ENCODE assay signal across 12 cellular contexts in the genomic region with DNA sequence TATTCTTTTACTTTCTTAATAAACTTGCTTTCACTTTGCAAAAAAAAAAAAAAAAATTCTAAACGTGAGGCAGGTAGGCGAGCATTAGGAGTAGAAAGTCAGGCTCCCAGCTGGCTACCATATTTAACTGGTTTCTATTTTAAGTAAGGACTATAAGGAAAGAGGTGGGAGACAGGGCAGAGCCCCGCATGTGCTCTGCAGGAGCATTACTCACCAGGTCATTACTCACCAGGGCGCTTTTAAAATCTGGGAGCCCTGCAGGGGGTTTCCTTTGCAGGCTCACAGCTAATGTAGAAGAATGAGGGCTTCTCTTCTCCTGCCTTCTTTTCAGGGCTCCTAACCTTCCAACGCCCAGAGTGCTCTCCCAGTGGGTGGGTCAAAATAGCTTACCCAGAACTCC.
DNase-seq lines count a peak whose midpoint lies in the region; ATAC-seq and TF ChIP-seq lines count a peak whose summit lies in the region.
"Had no signal": no experiment of that assay in that cellular context is flagged by ENCODE, and none has a peak within 500 bp of the region (broad histone marks: within the 10 kb centered on the region; RNA-seq: fewer than 3 reads in every experiment).

No MANE protein-coding gene starts in this region.

- H3K4me1 Mint-ChIP-seq in stimulated activated naive B cell treated with anti-CD40 and anti-IgM and Interleukin-4, amounts not matched to agents 10 μg/mL and 1 μg/mL and 100 μg/mL, for 72 hours = peaks cover 4 to 9% of the 10 kb centered on the region in 2 donors
- H3K4me1 Mint-ChIP-seq: activated naive CD4-positive, alpha-beta T cell treated with anti-CD3 and anti-CD28 coated beads, Interleukin-2, amount 50 U/mL, for 24 hours had no signal

- no peak overlapping the region for H3K4me3 ChIP-seq in HEK293 (ENCODE audit: low read depth, low read length)

- POLR2A ChIA-PET in HEK293 (lab: Yijun Ruan, JAX) = interaction anchor here (0.7 to 1.0 kb wide), 2 partner anchors 9 to 18 kb away, joined by 3 to 4 read pairs; a partner anchor contains a TSS

- no peaks in the 10 kb centered on the region for H3K9me3 ChIP-seq in HEK293 (ENCODE audit: control insufficient read depth, insufficient read depth, low read depth, low read length)

- H3K36me3 ChIP-seq in HEK293 (ENCODE audit: control insufficient read depth in 2 of 2, insufficient read depth in 1 of 2, low read length in 2 of 2) = no peaks in the 10 kb centered on the region

- H3K9me3 Mint-ChIP-seq in stimulated activated naive B cell treated with anti-CD40 and anti-IgM and Interleukin-4, amounts not matched to agents 10 μg/mL and 1 μg/mL and 100 μg/mL, for 72 hours = no peaks in the 10 kb centered on the region
- H3K9me3 Mint-ChIP-seq: activated naive CD4-positive, alpha-beta T cell treated with anti-CD3 and anti-CD28 coated beads, Interleukin-2, amount 50 U/mL, for 24 hours; naive thymus-derived CD8-positive, alpha-beta T cell had no signal

- TF ChIP-seq CTCF in HEK293 (tag by site-specific recombination; IDR thresholded peaks at IDR 0.05) = no peak

- CTCF ChIA-PET in HEK293 (lab: Yijun Ruan, JAX) = interaction anchor here (0.9 to 2.4 kb wide), 4 partner anchors 9 to 391 kb away, joined by 3 to 15 read pairs (median 4); no protein-coding TSS in a partner anchor

- DNase-seq in AG08396 (ENCODE audit: low spot score) = peak; percentile 45
- peak; percentile 40 for DNase-seq in T1000 (lab: John Stamatoyannopoulos, UW)
- peak; percentile 72 for DNase-seq in iris pigment epithelial cell (ENCODE audit: low read depth)
- no peak for DNase-seq in stimulated activated naive B cell treated with anti-CD40 and anti-IgM and Interleukin-4, amounts not matched to agents 10 μg/mL and 1 μg/mL and 100 μg/mL, for 72 hours
- no peak for DNase-seq in NCI-H510A (lab: John Stamatoyannopoulos, UW)
- DNase-seq: DND-41; naive thymus-derived CD8-positive, alpha-beta T cell; NCI-H2081 treated with DMSO at 0.1 percent for 48 hours had no signal

- ATAC-seq in GM18517 (IDR thresholded peaks at IDR 0.05; ENCODE audit: unreplicated experiment) (no peak), HG03045 (IDR thresholded peaks at IDR 0.05; ENCODE audit: unreplicated experiment) (no peak)
- ATAC-seq in stimulated activated naive B cell treated with anti-CD40 and anti-IgM and Interleukin-4, amounts not matched to agents 10 μg/mL and 1 μg/mL and 100 μg/mL, for 72 hours (replicated peaks) = no peak
- ATAC-seq: naive thymus-derived CD8-positive, alpha-beta T cell had no signal

- no peak overlapping the region for H3K27ac ChIP-seq in HEK293 (ENCODE audit: extremely low read depth, low read depth, low read length)

- no peaks in the 10 kb centered on the region for H3K36me3 Mint-ChIP-seq in stimulated activated naive B cell treated with anti-CD40 and anti-IgM and Interleukin-4, amounts not matched to agents 10 μg/mL and 1 μg/mL and 100 μg/mL, for 72 hours
- H3K36me3 Mint-ChIP-seq: activated naive CD4-positive, alpha-beta T cell treated with anti-CD3 and anti-CD28 coated beads, Interleukin-2, amount 50 U/mL, for 24 hours; naive thymus-derived CD8-positive, alpha-beta T cell had no signal

- no peak overlapping the region for H3K4me3 Mint-ChIP-seq in stimulated activated naive B cell treated with anti-CD40 and anti-IgM and Interleukin-4, amounts not matched to agents 10 μg/mL and 1 μg/mL and 100 μg/mL, for 72 hours
- H3K4me3 Mint-ChIP-seq: activated naive CD4-positive, alpha-beta T cell treated with anti-CD3 and anti-CD28 coated beads, Interleukin-2, amount 50 U/mL, for 24 hours; naive thymus-derived CD8-positive, alpha-beta T cell had no signal

- H3K27me3 Mint-ChIP-seq in stimulated activated naive B cell treated with anti-CD40 and anti-IgM and Interleukin-4, amounts not matched to agents 10 μg/mL and 1 μg/mL and 100 μg/mL, for 72 hours = peaks cover 0 to 6% of the 10 kb centered on the region in 2 donors
- H3K27me3 Mint-ChIP-seq: activated naive CD4-positive, alpha-beta T cell treated with anti-CD3 and anti-CD28 coated beads, Interleukin-2, amount 50 U/mL, for 24 hours had no signal

- H3K4me1 ChIP-seq in HEK293 (ENCODE audit: control insufficient read depth, insufficient read depth, low read length) = peaks cover 4% of the 10 kb centered on the region; the same call in 1 of the 2 replicates

- no peak overlapping the region for H3K27ac Mint-ChIP-seq in stimulated activated naive B cell treated with anti-CD40 and anti-IgM and Interleukin-4, amounts not matched to agents 10 μg/mL and 1 μg/mL and 100 μg/mL, for 72 hours
- H3K27ac Mint-ChIP-seq: activated naive CD4-positive, alpha-beta T cell treated with anti-CD3 and anti-CD28 coated beads, Interleukin-2, amount 50 U/mL, for 24 hours; naive thymus-derived CD8-positive, alpha-beta T cell had no signal

TF ChIP-seq in HEK293, 187 proteins besides CTCF, POLR2A, EP300 and RAD21 (continues in another document):
- TF ChIP-seq ZBTB17 (tag by site-specific recombination; IDR thresholded peaks at IDR 0.05) = 0 out of 2 replicates have a peak, but pooled peaks have one; percentile 39
- 0 out of 2 replicates have a peak, but pooled peaks have one; percentile 22 for TF ChIP-seq ZFHX2 (tag by site-specific recombination; conservative IDR thresholded peaks at IDR 0.05)
- 0 out of 2 replicates have a peak, but pooled peaks have one; percentile 44 for TF ChIP-seq PRDM1 (tag by site-specific recombination; IDR thresholded peaks at IDR 0.05)
- TF ChIP-seq, protein P1, sequence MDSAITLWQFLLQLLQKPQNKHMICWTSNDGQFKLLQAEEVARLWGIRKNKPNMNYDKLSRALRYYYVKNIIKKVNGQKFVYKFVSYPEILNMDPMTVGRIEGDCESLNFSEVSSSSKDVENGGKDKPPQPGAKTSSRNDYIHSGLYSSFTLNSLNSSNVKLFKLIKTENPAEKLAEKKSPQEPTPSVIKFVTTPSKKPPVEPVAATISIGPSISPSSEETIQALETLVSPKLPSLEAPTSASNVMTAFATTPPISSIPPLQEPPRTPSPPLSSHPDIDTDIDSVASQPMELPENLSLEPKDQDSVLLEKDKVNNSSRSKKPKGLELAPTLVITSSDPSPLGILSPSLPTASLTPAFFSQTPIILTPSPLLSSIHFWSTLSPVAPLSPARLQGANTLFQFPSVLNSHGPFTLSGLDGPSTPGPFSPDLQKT (IDR thresholded peaks at IDR 0.05; ENCODE audit: borderline replicate concordance, low read depth, low read length) = peak; percentile 88; the same call in 1 of the 2 replicates
- TF ChIP-seq, protein P2, sequence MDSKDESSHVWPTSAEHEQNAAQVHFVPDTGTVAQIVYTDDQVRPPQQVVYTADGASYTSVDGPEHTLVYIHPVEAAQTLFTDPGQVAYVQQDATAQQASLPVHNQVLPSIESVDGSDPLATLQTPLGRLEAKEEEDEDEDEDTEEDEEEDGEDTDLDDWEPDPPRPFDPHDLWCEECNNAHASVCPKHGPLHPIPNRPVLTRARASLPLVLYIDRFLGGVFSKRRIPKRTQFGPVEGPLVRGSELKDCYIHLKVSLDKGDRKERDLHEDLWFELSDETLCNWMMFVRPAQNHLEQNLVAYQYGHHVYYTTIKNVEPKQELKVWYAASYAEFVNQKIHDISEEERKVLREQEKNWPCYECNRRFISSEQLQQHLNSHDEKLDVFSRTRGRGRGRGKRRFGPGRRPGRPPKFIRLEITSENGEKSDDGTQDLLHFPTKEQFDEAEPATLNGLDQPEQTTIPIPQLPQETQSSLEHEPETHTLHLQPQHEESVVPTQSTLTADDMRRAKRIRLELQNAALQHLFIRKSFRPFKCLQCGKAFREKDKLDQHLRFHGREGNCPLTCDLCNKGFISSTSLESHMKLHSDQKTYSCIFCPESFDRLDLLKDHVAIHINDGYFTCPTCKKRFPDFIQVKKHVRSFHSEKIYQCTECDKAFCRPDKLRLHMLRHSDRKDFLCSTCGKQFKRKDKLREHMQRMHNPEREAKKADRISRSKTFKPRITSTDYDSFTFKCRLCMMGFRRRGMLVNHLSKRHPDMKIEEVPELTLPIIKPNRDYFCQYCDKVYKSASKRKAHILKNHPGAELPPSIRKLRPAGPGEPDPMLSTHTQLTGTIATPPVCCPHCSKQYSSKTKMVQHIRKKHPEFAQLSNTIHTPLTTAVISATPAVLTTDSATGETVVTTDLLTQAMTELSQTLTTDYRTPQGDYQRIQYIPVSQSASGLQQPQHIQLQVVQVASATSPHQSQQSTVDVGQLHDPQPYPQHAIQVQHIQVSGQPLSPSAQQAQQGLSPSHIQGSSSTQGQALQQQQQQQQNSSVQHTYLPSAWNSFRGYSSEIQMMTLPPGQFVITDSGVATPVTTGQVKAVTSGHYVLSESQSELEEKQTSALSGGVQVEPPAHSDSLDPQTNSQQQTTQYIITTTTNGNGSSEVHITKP (tag by site-specific recombination; IDR thresholded peaks at IDR 0.05) = peak; percentile 61
- TF ChIP-seq, protein P3, sequence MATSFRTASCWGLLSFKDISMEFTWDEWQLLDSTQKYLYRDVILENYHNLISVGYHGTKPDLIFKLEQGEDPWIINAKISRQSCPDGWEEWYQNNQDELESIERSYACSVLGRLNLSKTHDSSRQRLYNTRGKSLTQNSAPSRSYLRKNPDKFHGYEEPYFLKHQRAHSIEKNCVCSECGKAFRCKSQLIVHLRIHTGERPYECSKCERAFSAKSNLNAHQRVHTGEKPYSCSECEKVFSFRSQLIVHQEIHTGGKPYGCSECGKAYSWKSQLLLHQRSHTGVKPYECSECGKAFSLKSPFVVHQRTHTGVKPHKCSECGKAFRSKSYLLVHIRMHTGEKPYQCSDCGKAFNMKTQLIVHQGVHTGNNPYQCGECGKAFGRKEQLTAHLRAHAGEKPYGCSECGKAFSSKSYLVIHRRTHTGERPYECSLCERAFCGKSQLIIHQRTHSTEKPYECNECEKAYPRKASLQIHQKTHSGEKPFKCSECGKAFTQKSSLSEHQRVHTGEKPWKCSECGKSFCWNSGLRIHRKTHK (tag by site-specific recombination; IDR thresholded peaks at IDR 0.05) = no peak
- no peak for TF ChIP-seq ZNF366 (tag by site-specific recombination; conservative IDR thresholded peaks at IDR 0.05)
- no peak for TF ChIP-seq MZF1 (tag by site-specific recombination; IDR thresholded peaks at IDR 0.05; ENCODE audit: borderline replicate concordance)
- no peak for TF ChIP-seq ZNF239 (tag by site-specific recombination; IDR thresholded peaks at IDR 0.05)
- peak; percentile 36; the same call in 1 of the 2 replicates for TF ChIP-seq OSR2 (tag by site-specific recombination; IDR thresholded peaks at IDR 0.05)
- TF ChIP-seq ZFP37 (tag by site-specific recombination; IDR thresholded peaks at IDR 0.05) = no peak
- TF ChIP-seq ZNF626 (tag by site-specific recombination; IDR thresholded peaks at IDR 0.05) = no peak
- TF ChIP-seq ZNF629 (tag by site-specific recombination; IDR thresholded peaks at IDR 0.05) = 0 out of 2 replicates have a peak, but pooled peaks have one; percentile 17
- peak; percentile 58; the same call in 1 of the 2 replicates for TF ChIP-seq IKZF3 (tag by site-specific recombination; IDR thresholded peaks at IDR 0.05)
- TF ChIP-seq HOXD13 (CRISPR knock-in tag; IDR thresholded peaks at IDR 0.05; ENCODE audit: borderline replicate concordance) = no peak
- peak; percentile 68; the same call in 1 of the 2 replicates for TF ChIP-seq ZNF423 (tag by site-specific recombination; IDR thresholded peaks at IDR 0.05)

Comparison
In these comparisons a context has a peak if more than half of its experiments do, and no peak if none do; other contexts are left out.
1. DNase-seq: peak in AG08396 (single experiment), T1000 (single experiment) and iris pigment epithelial cell (single experiment); none in stimulated activated naive B cell treated with anti-CD40 and anti-IgM and Interleukin-4, amounts not matched to agents 10 μg/mL and 1 μg/mL and 100 μg/mL, for 72 hours (single experiment) and NCI-H510A (single experiment).